Comparison of ENCODE assay signal across 1 cellular context in the genomic region with DNA sequence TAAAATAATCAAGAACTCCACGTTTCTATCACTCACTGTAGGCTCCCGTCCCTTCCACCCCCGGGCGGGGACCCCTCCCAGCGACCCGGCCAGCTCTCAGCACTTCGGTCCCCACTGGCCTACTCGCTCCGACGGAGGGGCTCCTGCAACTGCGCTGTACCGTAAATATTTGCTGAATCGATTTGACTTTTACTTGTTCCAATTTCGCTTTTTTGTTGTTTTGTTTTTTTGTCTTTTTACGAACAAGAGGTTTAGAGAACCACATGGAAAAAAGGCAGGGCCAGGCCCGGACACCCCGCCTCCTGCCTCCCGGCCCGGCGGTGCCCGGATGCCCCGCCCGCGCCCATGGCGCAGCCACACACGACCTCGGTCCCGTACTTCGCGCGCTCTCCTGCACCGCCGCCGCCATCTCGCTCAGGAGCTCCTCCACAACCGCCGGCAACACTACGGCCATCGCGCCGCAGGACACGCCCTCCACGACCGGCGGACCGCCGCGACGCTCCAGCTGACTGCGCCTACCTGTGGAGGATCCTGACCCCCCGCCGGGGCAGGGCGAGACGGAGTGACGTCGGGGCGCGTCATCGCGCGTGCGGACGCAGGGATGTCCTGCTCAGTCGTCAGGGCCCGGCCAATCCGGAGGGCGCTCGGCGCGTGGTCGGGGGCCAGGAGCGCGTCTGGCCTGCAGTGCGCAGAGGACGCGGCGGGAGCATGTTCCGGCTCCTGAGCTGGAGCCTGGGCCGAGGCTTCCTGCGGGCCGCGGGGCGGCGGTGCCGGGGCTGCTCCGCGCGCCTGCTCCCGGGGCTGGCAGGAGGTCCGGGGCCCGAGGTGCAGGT.
TF ChIP-seq lines count a peak whose summit lies in the region.

A gene with protein sequence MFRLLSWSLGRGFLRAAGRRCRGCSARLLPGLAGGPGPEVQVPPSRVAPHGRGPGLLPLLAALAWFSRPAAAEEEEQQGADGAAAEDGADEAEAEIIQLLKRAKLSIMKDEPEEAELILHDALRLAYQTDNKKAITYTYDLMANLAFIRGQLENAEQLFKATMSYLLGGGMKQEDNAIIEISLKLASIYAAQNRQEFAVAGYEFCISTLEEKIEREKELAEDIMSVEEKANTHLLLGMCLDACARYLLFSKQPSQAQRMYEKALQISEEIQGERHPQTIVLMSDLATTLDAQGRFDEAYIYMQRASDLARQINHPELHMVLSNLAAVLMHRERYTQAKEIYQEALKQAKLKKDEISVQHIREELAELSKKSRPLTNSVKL (plus strand): TSS at position 684 of the 833 bp plus-strand sequence. CDS start 25 bp downstream, at position 709.
A gene with protein sequence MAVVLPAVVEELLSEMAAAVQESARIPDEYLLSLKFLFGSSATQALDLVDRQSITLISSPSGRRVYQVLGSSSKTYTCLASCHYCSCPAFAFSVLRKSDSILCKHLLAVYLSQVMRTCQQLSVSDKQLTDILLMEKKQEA (minus strand): TSS at position 564 of the 833 bp plus-strand sequence. CDS start 110 bp downstream, at position 454.

TF ChIP-seq in HepG2, 621 proteins besides CTCF, POLR2A, EP300 and RAD21 (continued from another document and continues in another):
- TF ChIP-seq, protein P1, sequence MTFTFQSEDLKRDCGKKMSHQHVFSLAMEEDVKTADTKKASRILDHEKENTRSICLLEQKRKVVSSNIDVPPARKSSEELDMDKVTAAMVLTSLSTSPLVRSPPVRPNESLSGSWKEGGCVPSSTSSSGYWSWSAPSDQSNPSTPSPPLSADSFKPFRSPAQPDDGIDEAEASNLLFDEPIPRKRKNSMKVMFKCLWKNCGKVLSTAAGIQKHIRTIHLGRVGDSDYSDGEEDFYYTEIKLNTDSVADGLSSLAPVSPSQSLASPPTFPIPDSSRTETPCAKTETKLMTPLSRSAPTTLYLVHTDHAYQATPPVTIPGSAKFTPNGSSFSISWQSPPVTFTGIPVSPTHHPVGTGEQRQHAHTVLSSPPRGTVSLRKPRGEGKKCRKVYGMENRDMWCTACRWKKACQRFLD (CRISPR knock-in tag; IDR thresholded peaks at IDR 0.05; ENCODE audit: borderline replicate concordance), result no peak
- peak; percentile 94 for TF ChIP-seq CBFB (CRISPR knock-in tag; IDR thresholded peaks at IDR 0.05)
- no peak for TF ChIP-seq SOX13 (IDR thresholded peaks at IDR 0.05)
- peak in 1 of 2 experiments; percentile 76; a peak in 2 of 4 replicates for TF ChIP-seq SOX13 (CRISPR knock-in tag; conservative IDR thresholded peaks at IDR 0.05 in 1 of 2, IDR thresholded peaks at IDR 0.05 in 1 of 2)
- peak; percentile 68; the same call in 1 of the 2 replicates for TF ChIP-seq JUNB (CRISPR knock-in tag; IDR thresholded peaks at IDR 0.05; ENCODE audit: borderline replicate concordance)
- TF ChIP-seq ZNF33A (CRISPR knock-in tag; IDR thresholded peaks at IDR 0.05; ENCODE audit: borderline replicate concordance), result no peak
- TF ChIP-seq, protein P2, sequence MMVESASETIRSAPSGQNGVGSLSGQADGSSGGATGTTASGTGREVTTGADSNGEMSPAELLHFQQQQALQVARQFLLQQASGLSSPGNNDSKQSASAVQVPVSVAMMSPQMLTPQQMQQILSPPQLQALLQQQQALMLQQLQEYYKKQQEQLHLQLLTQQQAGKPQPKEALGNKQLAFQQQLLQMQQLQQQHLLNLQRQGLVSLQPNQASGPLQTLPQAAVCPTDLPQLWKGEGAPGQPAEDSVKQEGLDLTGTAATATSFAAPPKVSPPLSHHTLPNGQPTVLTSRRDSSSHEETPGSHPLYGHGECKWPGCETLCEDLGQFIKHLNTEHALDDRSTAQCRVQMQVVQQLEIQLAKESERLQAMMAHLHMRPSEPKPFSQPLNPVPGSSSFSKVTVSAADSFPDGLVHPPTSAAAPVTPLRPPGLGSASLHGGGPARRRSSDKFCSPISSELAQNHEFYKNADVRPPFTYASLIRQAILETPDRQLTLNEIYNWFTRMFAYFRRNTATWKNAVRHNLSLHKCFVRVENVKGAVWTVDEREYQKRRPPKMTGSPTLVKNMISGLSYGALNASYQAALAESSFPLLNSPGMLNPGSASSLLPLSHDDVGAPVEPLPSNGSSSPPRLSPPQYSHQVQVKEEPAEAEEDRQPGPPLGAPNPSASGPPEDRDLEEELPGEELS (CRISPR knock-in tag; IDR thresholded peaks at IDR 0.05), result peak; percentile 78
- TF ChIP-seq, protein P3, sequence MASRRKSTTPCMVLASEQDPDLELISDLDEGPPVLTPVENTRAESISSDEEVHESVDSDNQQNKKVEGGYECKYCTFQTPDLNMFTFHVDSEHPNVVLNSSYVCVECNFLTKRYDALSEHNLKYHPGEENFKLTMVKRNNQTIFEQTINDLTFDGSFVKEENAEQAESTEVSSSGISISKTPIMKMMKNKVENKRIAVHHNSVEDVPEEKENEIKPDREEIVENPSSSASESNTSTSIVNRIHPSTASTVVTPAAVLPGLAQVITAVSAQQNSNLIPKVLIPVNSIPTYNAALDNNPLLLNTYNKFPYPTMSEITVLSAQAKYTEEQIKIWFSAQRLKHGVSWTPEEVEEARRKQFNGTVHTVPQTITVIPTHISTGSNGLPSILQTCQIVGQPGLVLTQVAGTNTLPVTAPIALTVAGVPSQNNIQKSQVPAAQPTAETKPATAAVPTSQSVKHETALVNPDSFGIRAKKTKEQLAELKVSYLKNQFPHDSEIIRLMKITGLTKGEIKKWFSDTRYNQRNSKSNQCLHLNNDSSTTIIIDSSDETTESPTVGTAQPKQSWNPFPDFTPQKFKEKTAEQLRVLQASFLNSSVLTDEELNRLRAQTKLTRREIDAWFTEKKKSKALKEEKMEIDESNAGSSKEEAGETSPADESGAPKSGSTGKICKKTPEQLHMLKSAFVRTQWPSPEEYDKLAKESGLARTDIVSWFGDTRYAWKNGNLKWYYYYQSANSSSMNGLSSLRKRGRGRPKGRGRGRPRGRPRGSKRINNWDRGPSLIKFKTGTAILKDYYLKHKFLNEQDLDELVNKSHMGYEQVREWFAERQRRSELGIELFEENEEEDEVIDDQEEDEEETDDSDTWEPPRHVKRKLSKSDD (CRISPR knock-in tag; IDR thresholded peaks at IDR 0.05; ENCODE audit: low read depth), result peak; percentile 100
- TF ChIP-seq ZNF207 (IDR thresholded peaks at IDR 0.05; ENCODE audit: borderline replicate concordance), result no peak
- peak; percentile 99 for TF ChIP-seq CCDC6 (CRISPR knock-in tag; IDR thresholded peaks at IDR 0.05)
- TF ChIP-seq, protein P4, sequence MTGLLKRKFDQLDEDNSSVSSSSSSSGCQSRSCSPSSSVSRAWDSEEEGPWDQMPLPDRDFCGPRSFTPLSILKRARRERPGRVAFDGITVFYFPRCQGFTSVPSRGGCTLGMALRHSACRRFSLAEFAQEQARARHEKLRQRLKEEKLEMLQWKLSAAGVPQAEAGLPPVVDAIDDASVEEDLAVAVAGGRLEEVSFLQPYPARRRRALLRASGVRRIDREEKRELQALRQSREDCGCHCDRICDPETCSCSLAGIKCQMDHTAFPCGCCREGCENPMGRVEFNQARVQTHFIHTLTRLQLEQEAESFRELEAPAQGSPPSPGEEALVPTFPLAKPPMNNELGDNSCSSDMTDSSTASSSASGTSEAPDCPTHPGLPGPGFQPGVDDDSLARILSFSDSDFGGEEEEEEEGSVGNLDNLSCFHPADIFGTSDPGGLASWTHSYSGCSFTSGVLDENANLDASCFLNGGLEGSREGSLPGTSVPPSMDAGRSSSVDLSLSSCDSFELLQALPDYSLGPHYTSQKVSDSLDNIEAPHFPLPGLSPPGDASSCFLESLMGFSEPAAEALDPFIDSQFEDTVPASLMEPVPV (CRISPR knock-in tag; IDR thresholded peaks at IDR 0.05), result peak; percentile 83
- TF ChIP-seq, protein P5, sequence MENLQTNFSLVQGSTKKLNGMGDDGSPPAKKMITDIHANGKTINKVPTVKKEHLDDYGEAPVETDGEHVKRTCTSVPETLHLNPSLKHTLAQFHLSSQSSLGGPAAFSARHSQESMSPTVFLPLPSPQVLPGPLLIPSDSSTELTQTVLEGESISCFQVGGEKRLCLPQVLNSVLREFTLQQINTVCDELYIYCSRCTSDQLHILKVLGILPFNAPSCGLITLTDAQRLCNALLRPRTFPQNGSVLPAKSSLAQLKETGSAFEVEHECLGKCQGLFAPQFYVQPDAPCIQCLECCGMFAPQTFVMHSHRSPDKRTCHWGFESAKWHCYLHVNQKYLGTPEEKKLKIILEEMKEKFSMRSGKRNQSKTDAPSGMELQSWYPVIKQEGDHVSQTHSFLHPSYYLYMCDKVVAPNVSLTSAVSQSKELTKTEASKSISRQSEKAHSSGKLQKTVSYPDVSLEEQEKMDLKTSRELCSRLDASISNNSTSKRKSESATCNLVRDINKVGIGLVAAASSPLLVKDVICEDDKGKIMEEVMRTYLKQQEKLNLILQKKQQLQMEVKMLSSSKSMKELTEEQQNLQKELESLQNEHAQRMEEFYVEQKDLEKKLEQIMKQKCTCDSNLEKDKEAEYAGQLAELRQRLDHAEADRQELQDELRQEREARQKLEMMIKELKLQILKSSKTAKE (CRISPR knock-in tag; IDR thresholded peaks at IDR 0.05; ENCODE audit: borderline replicate concordance), result peak; percentile 93
- peak; percentile 74; the same call in 1 of the 2 replicates for TF ChIP-seq KDM3A (CRISPR knock-in tag; IDR thresholded peaks at IDR 0.05; ENCODE audit: low read depth)
- no peak for TF ChIP-seq PAWR (CRISPR knock-in tag; IDR thresholded peaks at IDR 0.05; ENCODE audit: borderline replicate concordance)
- TF ChIP-seq, protein P6, sequence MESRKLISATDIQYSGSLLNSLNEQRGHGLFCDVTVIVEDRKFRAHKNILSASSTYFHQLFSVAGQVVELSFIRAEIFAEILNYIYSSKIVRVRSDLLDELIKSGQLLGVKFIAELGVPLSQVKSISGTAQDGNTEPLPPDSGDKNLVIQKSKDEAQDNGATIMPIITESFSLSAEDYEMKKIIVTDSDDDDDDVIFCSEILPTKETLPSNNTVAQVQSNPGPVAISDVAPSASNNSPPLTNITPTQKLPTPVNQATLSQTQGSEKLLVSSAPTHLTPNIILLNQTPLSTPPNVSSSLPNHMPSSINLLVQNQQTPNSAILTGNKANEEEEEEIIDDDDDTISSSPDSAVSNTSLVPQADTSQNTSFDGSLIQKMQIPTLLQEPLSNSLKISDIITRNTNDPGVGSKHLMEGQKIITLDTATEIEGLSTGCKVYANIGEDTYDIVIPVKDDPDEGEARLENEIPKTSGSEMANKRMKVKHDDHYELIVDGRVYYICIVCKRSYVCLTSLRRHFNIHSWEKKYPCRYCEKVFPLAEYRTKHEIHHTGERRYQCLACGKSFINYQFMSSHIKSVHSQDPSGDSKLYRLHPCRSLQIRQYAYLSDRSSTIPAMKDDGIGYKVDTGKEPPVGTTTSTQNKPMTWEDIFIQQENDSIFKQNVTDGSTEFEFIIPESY (CRISPR knock-in tag; IDR thresholded peaks at IDR 0.05), result no peak
- TF ChIP-seq ZFYVE20 (CRISPR knock-in tag; IDR thresholded peaks at IDR 0.05; ENCODE audit: borderline replicate concordance, low read depth), result no peak; the same call in 1 of the 2 replicates
- no peak for TF ChIP-seq ZNF10 (CRISPR knock-in tag; IDR thresholded peaks at IDR 0.05; ENCODE audit: borderline replicate concordance, low read depth)
- TF ChIP-seq ZNF44 (CRISPR knock-in tag; IDR thresholded peaks at IDR 0.05), result peak; percentile 92; the same call in 1 of the 2 replicates
- peak; percentile 74 for TF ChIP-seq ZNF263 (CRISPR knock-in tag; IDR thresholded peaks at IDR 0.05)
- peak; percentile 87; the same call in 1 of the 2 replicates for TF ChIP-seq SNAPC2 (CRISPR knock-in tag; IDR thresholded peaks at IDR 0.05)
- TF ChIP-seq ATRX (CRISPR knock-in tag; IDR thresholded peaks at IDR 0.05; ENCODE audit: borderline replicate concordance), result no peak
- TF ChIP-seq KAT8 (CRISPR knock-in tag; IDR thresholded peaks at IDR 0.05), result peak; percentile 91
- peak; percentile 66; the same call in 1 of the 2 replicates for TF ChIP-seq ZNF605 (CRISPR knock-in tag; IDR thresholded peaks at IDR 0.05)
- no peak for TF ChIP-seq PCBP1 (IDR thresholded peaks at IDR 0.05; ENCODE audit: borderline replicate concordance, low read depth, low read length)
- TF ChIP-seq MATR3 (CRISPR knock-in tag; IDR thresholded peaks at IDR 0.05), result no peak
- TF ChIP-seq ONECUT2 (CRISPR knock-in tag; IDR thresholded peaks at IDR 0.05), result peak; percentile 55; the same call in 1 of the 2 replicates
- TF ChIP-seq ZNF337 (CRISPR knock-in tag; IDR thresholded peaks at IDR 0.05; ENCODE audit: borderline replicate concordance, low read depth), result peak; percentile 95; the same call in 1 of the 2 replicates
- TF ChIP-seq ZNF543 (CRISPR knock-in tag; IDR thresholded peaks at IDR 0.05), result no peak; the same call in none of the 2 replicates
- TF ChIP-seq ZNF776 (CRISPR knock-in tag; IDR thresholded peaks at IDR 0.05), result peak; percentile 93
- TF ChIP-seq ZNF674 (CRISPR knock-in tag; IDR thresholded peaks at IDR 0.05; ENCODE audit: low read depth), result peak; percentile 50; the same call in 1 of the 2 replicates
- 0 out of 2 replicates have a peak, but pooled peaks have one; percentile 62 for TF ChIP-seq ZNF720 (CRISPR knock-in tag; IDR thresholded peaks at IDR 0.05)
- TF ChIP-seq, protein P7, sequence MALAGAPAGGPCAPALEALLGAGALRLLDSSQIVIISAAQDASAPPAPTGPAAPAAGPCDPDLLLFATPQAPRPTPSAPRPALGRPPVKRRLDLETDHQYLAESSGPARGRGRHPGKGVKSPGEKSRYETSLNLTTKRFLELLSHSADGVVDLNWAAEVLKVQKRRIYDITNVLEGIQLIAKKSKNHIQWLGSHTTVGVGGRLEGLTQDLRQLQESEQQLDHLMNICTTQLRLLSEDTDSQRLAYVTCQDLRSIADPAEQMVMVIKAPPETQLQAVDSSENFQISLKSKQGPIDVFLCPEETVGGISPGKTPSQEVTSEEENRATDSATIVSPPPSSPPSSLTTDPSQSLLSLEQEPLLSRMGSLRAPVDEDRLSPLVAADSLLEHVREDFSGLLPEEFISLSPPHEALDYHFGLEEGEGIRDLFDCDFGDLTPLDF (CRISPR knock-in tag; IDR thresholded peaks at IDR 0.05), result peak; percentile 56
- TF ChIP-seq, protein P8, sequence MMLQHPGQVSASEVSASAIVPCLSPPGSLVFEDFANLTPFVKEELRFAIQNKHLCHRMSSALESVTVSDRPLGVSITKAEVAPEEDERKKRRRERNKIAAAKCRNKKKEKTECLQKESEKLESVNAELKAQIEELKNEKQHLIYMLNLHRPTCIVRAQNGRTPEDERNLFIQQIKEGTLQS (CRISPR knock-in tag; IDR thresholded peaks at IDR 0.05), result peak; percentile 73
- TF ChIP-seq MLLT10 (CRISPR knock-in tag; IDR thresholded peaks at IDR 0.05), result no peak
- TF ChIP-seq THAP11 (CRISPR knock-in tag; IDR thresholded peaks at IDR 0.05), result peak; percentile 88
- TF ChIP-seq DMAP1 (CRISPR knock-in tag; IDR thresholded peaks at IDR 0.05), result peak; percentile 93
- no peak for TF ChIP-seq ZNF850 (CRISPR knock-in tag; conservative IDR thresholded peaks at IDR 0.05)
